ENCODE assay signal across 33 cellular contexts in the genomic region with DNA sequence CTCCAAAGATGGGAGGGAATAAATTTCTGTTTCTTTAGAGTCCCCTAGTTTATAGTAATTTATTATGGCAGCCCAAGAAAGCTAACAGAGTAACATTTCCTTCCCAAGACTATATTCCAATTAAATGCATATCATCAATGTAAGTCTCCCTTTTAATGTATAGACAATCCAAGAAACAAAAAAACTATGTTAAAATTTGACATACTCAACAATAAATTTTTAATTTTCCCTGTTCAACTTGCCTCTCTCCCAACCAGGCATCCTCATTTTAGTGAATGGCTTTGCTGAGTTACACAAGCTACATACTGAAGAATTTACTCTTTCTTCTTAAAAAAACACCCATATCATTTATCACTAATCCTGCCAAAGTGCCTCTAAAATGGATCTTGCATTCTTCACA.
"Had no signal": no experiment of that assay in that cellular context is flagged by ENCODE, and none has a peak within 500 bp of the region (broad histone marks: within the 10 kb centered on the region; RNA-seq: fewer than 3 reads in every experiment).

No MANE protein-coding gene starts in this region.

- H3K4me1 ChIP-seq: parathyroid adenoma, psoas muscle, spleen, suprapubic skin, testis, tibial artery, transverse colon, upper lobe of left lung, vagina had no signal

- H3K36me3 Mint-ChIP-seq: naive thymus-derived CD8-positive, alpha-beta T cell; stimulated activated memory B cell treated with anti-CD40 and anti-IgM and Interleukin-4, amounts not matched to agents 10 μg/mL and 1 μg/mL and 100 μg/mL, for 72 hours had no signal

- H3K27ac Mint-ChIP-seq: naive thymus-derived CD8-positive, alpha-beta T cell; natural killer cell treated with Interleukin-12 subunit alpha and Interleukin-12 subunit beta and Interleukin-15 and Interleukin-18, amount 100 ng/mL, for 72 hours; nephron progenitor cell; progenitor cell of endocrine pancreas; stimulated activated memory B cell treated with anti-CD40 and anti-IgM and Interleukin-4, amounts not matched to agents 10 μg/mL and 1 μg/mL and 100 μg/mL, for 72 hours; stimulated activated naive CD8-positive, alpha-beta T cell treated with anti-CD3 and anti-CD28 coated beads, Interleukin-15, amount 100 ng/mL, for 72 hours had no signal

- H3K36me3 ChIP-seq: neutrophil, ovary, spleen, suprapubic skin, tibial artery, transverse colon, upper lobe of left lung, vagina had no signal

- H3K9me3 Mint-ChIP-seq: nephron progenitor cell, neural crest cell had no signal

- H3K9me3 ChIP-seq: neutrophil, ovary, psoas muscle, spleen, suprapubic skin, testis, tibial artery, transverse colon, upper lobe of left lung, vagina had no signal

- ATAC-seq: naive thymus-derived CD8-positive, alpha-beta T cell; natural killer cell treated with Interleukin-12 subunit alpha and Interleukin-12 subunit beta and Interleukin-15 and Interleukin-18, amount 100 ng/mL, for 72 hours; psoas muscle; right cardiac atrium; sciatic nerve; stimulated activated memory B cell treated with anti-CD40 and anti-IgM and Interleukin-4, amounts not matched to agents 10 μg/mL and 1 μg/mL and 100 μg/mL, for 72 hours; stimulated activated naive CD8-positive, alpha-beta T cell treated with anti-CD3 and anti-CD28 coated beads, Interleukin-15, amount 100 ng/mL, for 72 hours; stimulated activated naive CD8-positive, alpha-beta T cell treated with anti-CD3 and anti-CD28 coated beads, Interleukin-15, Interleukin-2, amounts not matched to agents 100 U/mL and 50 U/mL, for 24 hours had no signal

- H3K27me3 Mint-ChIP-seq: naive thymus-derived CD8-positive, alpha-beta T cell; natural killer cell treated with Interleukin-12 subunit alpha and Interleukin-12 subunit beta and Interleukin-15 and Interleukin-18, amount 100 ng/mL, for 72 hours; progenitor cell of endocrine pancreas; stimulated activated memory B cell treated with anti-CD40 and anti-IgM and Interleukin-4, amounts not matched to agents 10 μg/mL and 1 μg/mL and 100 μg/mL, for 72 hours; stimulated activated naive CD8-positive, alpha-beta T cell treated with anti-CD3 and anti-CD28 coated beads, Interleukin-15, amount 100 ng/mL, for 72 hours had no signal

- H2AFZ ChIP-seq: parathyroid adenoma had no signal

- H3K4me2 ChIP-seq: smooth muscle cell had no signal

- H3K79me2 ChIP-seq: parathyroid adenoma had no signal

- DNase-seq: naive thymus-derived CD8-positive, alpha-beta T cell; nephron progenitor cell; nucleus accumbens; ovary; posterior cingulate gyrus; psoas muscle; right cardiac atrium; spleen; stimulated activated CD4-positive, alpha-beta T cell treated with anti-CD3 and anti-CD28 coated beads, Interleukin-12 subunit alpha, Interleukin-12 subunit beta, amount 100 ng/mL, for 4 hours; stimulated activated CD4-positive, alpha-beta T cell treated with anti-CD3 and anti-CD28 coated beads, Interleukin-1b, Interleukin-23, amount 100 ng/mL, for 48 hours; stimulated activated CD4-positive, alpha-beta T cell treated with anti-CD3 and anti-CD28 coated beads, Interleukin-4, amount 100 ng/mL, for 1 hour; stimulated activated CD4-positive, alpha-beta T cell treated with anti-CD3 and anti-CD28 coated beads, Interleukin-4, amount 100 ng/mL, for 4 hours; stimulated activated CD8-positive, alpha-beta memory T cell treated with anti-CD3 and anti-CD28 coated beads, Interleukin-4, amount 100 ng/mL, for 48 hours; stimulated activated naive CD4-positive, alpha-beta T cell; stimulated activated naive CD8-positive, alpha-beta T cell treated with anti-CD3 and anti-CD28 coated beads, Interleukin-15, amount 100 ng/mL, for 72 hours; stimulated activated naive CD8-positive, alpha-beta T cell treated with anti-CD3 and anti-CD28 coated beads, Interleukin-15, Interleukin-2, amounts not matched to agents 100 U/mL and 50 U/mL, for 24 hours; substantia nigra; testis; tibial artery; transverse colon; upper lobe of left lung had no signal

- H3K4me3 ChIP-seq: ovary, psoas muscle, skin epidermis, smooth muscle cell, spleen, suprapubic skin, testis, tibial artery, transverse colon, upper lobe of left lung, vagina had no signal

- H3K27ac ChIP-seq: neutrophil, ovary, parathyroid adenoma, psoas muscle, skin epidermis, spleen, suprapubic skin, testis, tibial artery, transverse colon, upper lobe of left lung, vagina had no signal

- H3K4me1 Mint-ChIP-seq: naive thymus-derived CD8-positive, alpha-beta T cell; nephron progenitor cell; stimulated activated memory B cell treated with anti-CD40 and anti-IgM and Interleukin-4, amounts not matched to agents 10 μg/mL and 1 μg/mL and 100 μg/mL, for 72 hours; stimulated activated naive CD8-positive, alpha-beta T cell treated with anti-CD3 and anti-CD28 coated beads, Interleukin-15, amount 100 ng/mL, for 72 hours had no signal

- H3K27me3 ChIP-seq: neutrophil, ovary, spleen, suprapubic skin, testis, tibial artery, transverse colon, upper lobe of left lung, vagina had no signal

- H3K9ac ChIP-seq: parathyroid adenoma had no signal

- FAIRE-seq: urothelium cell line had no signal

- H3K4me3 Mint-ChIP-seq: naive thymus-derived CD8-positive, alpha-beta T cell; natural killer cell treated with Interleukin-12 subunit alpha and Interleukin-12 subunit beta and Interleukin-15 and Interleukin-18, amount 100 ng/mL, for 72 hours; nephron progenitor cell; neural crest cell; stimulated activated memory B cell treated with anti-CD40 and anti-IgM and Interleukin-4, amounts not matched to agents 10 μg/mL and 1 μg/mL and 100 μg/mL, for 72 hours; stimulated activated naive CD8-positive, alpha-beta T cell treated with anti-CD3 and anti-CD28 coated beads, Interleukin-15, amount 100 ng/mL, for 72 hours had no signal
